Comparison of ENCODE assay signal across 18 cellular contexts in genomic region chr13:113441661-113442060, GRCh38.
"Had no signal": no experiment of that assay in that cellular context is flagged by ENCODE, and none has a peak within 500 bp of the region (broad histone marks: within the 10 kb centered on the region; RNA-seq: fewer than 3 reads in every experiment).

No MANE protein-coding gene starts in this region.

- DNase-seq: effector memory CD8-positive, alpha-beta T cell; heart right ventricle; hypothalamus; naive B cell; nephron progenitor cell; right lobe of liver; stimulated activated CD4-positive, alpha-beta T cell treated with anti-CD3 and anti-CD28 coated beads, Interleukin-12 subunit alpha, Interleukin-12 subunit beta, amount 100 ng/mL, for 4 hours; stimulated activated naive CD4-positive, alpha-beta T cell treated with Interleukin-2 at 50 U/mL for 16 hours had no signal

- H3K4me3 ChIP-seq: esophagus muscularis mucosa, gastrocnemius medialis, heart right ventricle, right lobe of liver, skin epidermis, suprapubic skin, tibial artery, upper lobe of left lung, vagina had no signal

- H3K36me3 ChIP-seq: neutrophil, right lobe of liver, suprapubic skin, upper lobe of left lung, vagina had no signal

- H3K27ac ChIP-seq: epithelial cell of prostate, esophagus muscularis mucosa, gastrocnemius medialis, heart right ventricle, neutrophil, right lobe of liver, skin epidermis, suprapubic skin, tibial artery, upper lobe of left lung, vagina had no signal

- H3K9me3 ChIP-seq: esophagus muscularis mucosa, gastrocnemius medialis, heart right ventricle, neutrophil, right lobe of liver, suprapubic skin, tibial artery, upper lobe of left lung, vagina had no signal

- H3K27me3 ChIP-seq: esophagus muscularis mucosa, gastrocnemius medialis, heart right ventricle, neutrophil, right lobe of liver, suprapubic skin, tibial artery, upper lobe of left lung, vagina had no signal

- ATAC-seq: effector memory CD8-positive, alpha-beta T cell; gastrocnemius medialis; heart right ventricle; left lobe of liver; right lobe of liver had no signal

- H3K4me1 ChIP-seq: gastrocnemius medialis, right lobe of liver, suprapubic skin, tibial artery, upper lobe of left lung, vagina had no signal
